In the genomic region with DNA sequence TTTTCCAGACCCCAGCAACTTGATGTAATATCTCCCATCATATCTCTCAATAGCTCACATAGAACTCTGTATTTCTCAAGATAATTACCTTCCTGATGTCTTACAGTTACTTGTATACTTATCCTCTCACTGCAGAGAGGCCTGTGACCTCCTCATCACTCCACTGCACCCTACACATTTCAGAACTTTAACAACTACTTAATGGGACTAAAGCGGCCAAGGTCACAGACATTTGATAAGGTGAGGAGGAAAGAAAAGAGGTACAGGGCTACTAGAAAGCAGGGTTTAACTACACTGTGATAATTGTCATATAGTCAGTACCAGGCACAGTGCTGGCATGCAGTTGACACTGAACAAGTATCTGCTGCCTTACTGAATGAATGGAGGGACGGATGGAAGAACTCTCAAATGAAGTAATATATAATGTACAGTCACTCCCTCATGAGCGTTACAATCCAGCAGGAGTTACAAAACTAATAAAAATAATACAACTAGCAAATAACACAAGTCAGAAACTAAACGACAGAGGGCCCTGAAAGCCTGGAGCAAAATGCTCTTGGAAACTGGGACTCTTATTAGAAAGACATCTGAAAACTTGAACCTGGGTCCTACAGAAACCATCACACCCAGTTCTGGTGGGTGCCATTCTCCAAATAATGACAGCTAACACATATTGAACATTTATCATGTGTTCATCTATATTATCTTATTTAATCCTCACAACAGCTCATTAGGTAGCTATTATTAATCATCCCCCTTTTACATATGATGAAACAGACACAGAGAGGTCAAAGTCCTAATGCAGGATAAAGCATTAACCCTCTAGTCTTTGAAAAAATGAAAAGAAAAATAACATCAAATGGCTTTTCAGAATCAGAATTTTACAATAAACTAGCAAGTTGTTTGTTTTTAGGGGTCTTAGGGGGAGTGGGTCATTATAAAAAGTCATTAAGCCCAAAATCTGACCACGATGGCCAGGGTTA, we compare ENCODE assay signal across 17 cellular contexts. TPM values are rescaled to one million over a fixed set of nuclear protein-coding genes. Genes with fewer than 3 reads are reported as not detected.
A peak's percentile ranks its signal among the peaks of the same experiment; 100 is the strongest.
DNase-seq lines count a peak whose midpoint lies in the region; ATAC-seq and TF ChIP-seq lines count a peak whose summit lies in the region.
"Had no signal": no experiment of that assay in that cellular context is flagged by ENCODE, and none has a peak within 500 bp of the region (broad histone marks: within the 10 kb centered on the region; RNA-seq: fewer than 3 reads in every experiment).

No MANE protein-coding gene starts in this region.

- intact Hi-C loops in PC-9 (cut with micrococcal nuclease; ENCODE audit: unreplicated experiment) = no loop called here

- no peaks in the 10 kb centered on the region for H3K9me3 ChIP-seq in PC-9 (ENCODE audit: insufficient read depth, low read depth)
- H3K9me3 ChIP-seq: MG63, Peyer's patch, SJSA1 had no signal

- H3F3A ChIP-seq in PC-9 (ENCODE audit: insufficient read depth, low read depth) = peaks cover 5% of the 10 kb centered on the region; the same call in 1 of the 2 replicates

- peaks cover 28% of the 10 kb centered on the region for H3K4me1 ChIP-seq in PC-9 (replicated peaks; ENCODE audit: insufficient read depth)
- H3K4me1 ChIP-seq: SJSA1 had no signal

- TF ChIP-seq CTCF in PC-9 (conservative IDR thresholded peaks at IDR 0.05) (no peak), chondrocyte (IDR thresholded peaks at IDR 0.05) (no peak)

- no peaks in the 10 kb centered on the region for H4K20me1 ChIP-seq in PC-9 (ENCODE audit: insufficient read depth)

- H3K27me3 Mint-ChIP-seq in activated naive CD4-positive, alpha-beta T cell treated with anti-CD3 and anti-CD28 coated beads, Interleukin-2, amount 50 U/mL, for 24 hours = no peaks in the 10 kb centered on the region
- no peaks in the 10 kb centered on the region for H3K27me3 Mint-ChIP-seq in chondrocyte (ENCODE audit: low read depth)
- H3K27me3 Mint-ChIP-seq: CD4-positive, alpha-beta memory T cell had no signal

- CTCF ChIA-PET in PC-9 (lab: Charles Lee) = no interaction called here

- H3K4me1 Mint-ChIP-seq in activated naive CD4-positive, alpha-beta T cell treated with anti-CD3 and anti-CD28 coated beads, Interleukin-2, amount 50 U/mL, for 24 hours = peaks cover 72% of the 10 kb centered on the region
- no peaks in the 10 kb centered on the region for H3K4me1 Mint-ChIP-seq in chondrocyte (ENCODE audit: low read depth)

- H2AFZ ChIP-seq in PC-9 = no peak overlapping the region

- no peak overlapping the region for H3K27ac ChIP-seq in PC-9
- H3K27ac ChIP-seq: Peyer's patch, SJSA1 had no signal

- peaks cover 2% of the 10 kb centered on the region for H3K36me3 Mint-ChIP-seq in activated naive CD4-positive, alpha-beta T cell treated with anti-CD3 and anti-CD28 coated beads, Interleukin-2, amount 50 U/mL, for 24 hours
- H3K36me3 Mint-ChIP-seq in chondrocyte (ENCODE audit: low read depth) = no peaks in the 10 kb centered on the region
- H3K36me3 Mint-ChIP-seq: CD4-positive, alpha-beta memory T cell had no signal

- no peaks in the 10 kb centered on the region for H3K9me2 ChIP-seq in PC-9 (ENCODE audit: insufficient read depth)

- peaks cover 38% of the 10 kb centered on the region for H3K79me2 ChIP-seq in PC-9 (ENCODE audit: low read depth)

- POLR2A ChIA-PET in PC-9 (lab: Charles Lee; ENCODE audit: unreplicated experiment) = interaction anchor here (0.6 kb wide), 1 partner anchor 64 kb away, joined by 8 read pairs; no protein-coding TSS in a partner anchor

- H3K4me2 ChIP-seq in PC-9 = peak overlapping the region; percentile 60

- H3K4me3 ChIP-seq in PC-9 = no peak overlapping the region
- H3K4me3 ChIP-seq: MG63, Peyer's patch, SJSA1 had no signal

- no peaks in the 10 kb centered on the region for H3K36me3 ChIP-seq in PC-9 (ENCODE audit: low read depth)
- H3K36me3 ChIP-seq: MG63, Peyer's patch, SJSA1 had no signal

- H3K9me3 Mint-ChIP-seq in activated naive CD4-positive, alpha-beta T cell treated with anti-CD3 and anti-CD28 coated beads, Interleukin-2, amount 50 U/mL, for 24 hours = no peaks in the 10 kb centered on the region
- H3K9me3 Mint-ChIP-seq in chondrocyte (ENCODE audit: low read depth) = no peaks in the 10 kb centered on the region
- H3K9me3 Mint-ChIP-seq: CD4-positive, alpha-beta memory T cell had no signal

- no peak for DNase-seq in activated naive CD4-positive, alpha-beta T cell (lab: John Stamatoyannopoulos, UW)
- DNase-seq in PC-9 (no peak), left kidney (ENCODE audit: low read depth, low spot score) (peak; percentile 31), NCI-H510A (lab: John Stamatoyannopoulos, UW) (no peak), chondrocyte (ENCODE audit: low spot score) (no peak)
- DNase-seq: Calu3; CD4-positive, alpha-beta memory T cell; EL; MG63; NCI-H1048; NCI-H1436; NCI-H1930; NCI-H226 had no signal

- ATAC-seq in GM18517 (IDR thresholded peaks at IDR 0.05; ENCODE audit: unreplicated experiment) = no peak

- no TSS peak for BruUV-seq in PC-9 (replicated peaks; lab: Mats Ljungman, UMichigan)

- no peak overlapping the region for H3K4me3 Mint-ChIP-seq in activated naive CD4-positive, alpha-beta T cell treated with anti-CD3 and anti-CD28 coated beads, Interleukin-2, amount 50 U/mL, for 24 hours
- H3K4me3 Mint-ChIP-seq in chondrocyte (ENCODE audit: unreplicated experiment) = no peak overlapping the region

- H3K27me3 ChIP-seq in PC-9 (ENCODE audit: insufficient read depth, low read depth) = no peaks in the 10 kb centered on the region
- H3K27me3 ChIP-seq: MG63, Peyer's patch, SJSA1 had no signal

- peak overlapping the region; percentile 30 for H3K27ac Mint-ChIP-seq in activated naive CD4-positive, alpha-beta T cell treated with anti-CD3 and anti-CD28 coated beads, Interleukin-2, amount 50 U/mL, for 24 hours
- H3K27ac Mint-ChIP-seq in chondrocyte (ENCODE audit: unreplicated experiment) = no peak overlapping the region

RNA-seq across cellular contexts. Expression of a gene that starts 14.3 kb away (rescaled TPM):
- 24.7 and 27.9 TPM in 2 replicates for total RNA-seq in PC-9 (2021)
- 68.3 to 87.9 TPM (median 72.3 TPM) in 3 replicates for total RNA-seq in chondrocyte

RNA-seq across cellular contexts. Expression of a gene that starts 14.5 kb away (rescaled TPM):
- total RNA-seq in PC-9 (2021) = 13.5 and 17.8 TPM in 2 replicates
- total RNA-seq in chondrocyte = 25.3 to 26.3 TPM (median 25.8 TPM) in 3 replicates
